ENCODE assay signal across 8 cellular contexts in genomic region chr10:14653271-14654161, GRCh38.
DNase-seq lines count a peak whose midpoint lies in the region; ATAC-seq and TF ChIP-seq lines count a peak whose summit lies in the region.

No MANE protein-coding gene starts in this region.

- H3K27ac Mint-ChIP-seq in HFFc6 (peak overlapping the region; percentile 89), progenitor cell of endocrine pancreas (peak overlapping the region; percentile 86)

- peaks cover 40% of the 10 kb centered on the region for H3K4me1 Mint-ChIP-seq in HFFc6 (ENCODE audit: low read depth)
- peaks cover 39% of the 10 kb centered on the region for H3K4me1 Mint-ChIP-seq in progenitor cell of endocrine pancreas (ENCODE audit: low read depth)

- TF ChIP-seq CTCF in HFFc6 (IDR thresholded peaks at IDR 0.05): no peak
- TF ChIP-seq CTCF in progenitor cell of endocrine pancreas (IDR thresholded peaks at IDR 0.05; ENCODE audit: unreplicated experiment): no peak

- H3K4me3 Mint-ChIP-seq in HFFc6 (peak overlapping the region; percentile 27; the same call in 1 of the 2 replicates), progenitor cell of endocrine pancreas (ENCODE audit: low read depth) (peak overlapping the region; percentile 14)

- no peaks in the 10 kb centered on the region for H3K9me3 Mint-ChIP-seq in HFFc6
- no peaks in the 10 kb centered on the region for H3K9me3 Mint-ChIP-seq in progenitor cell of endocrine pancreas (ENCODE audit: low read depth)

- DNase-seq in AG08396 (ENCODE audit: low spot score) (peak; percentile 58), HFFc6 (peak; percentile 83), T-helper 22 cell (ENCODE audit: low read depth) (peak; percentile 17), fibroblast of the conjunctiva (ENCODE audit: low read depth) (peak; percentile 47), progenitor cell of endocrine pancreas (ENCODE audit: low spot score, unreplicated experiment) (no peak), cortex of kidney (lab: John Stamatoyannopoulos, UW) (no peak)

- H3K36me3 Mint-ChIP-seq in HFFc6 (ENCODE audit: low read depth): no peaks in the 10 kb centered on the region
- H3K36me3 Mint-ChIP-seq in progenitor cell of endocrine pancreas (ENCODE audit: insufficient read depth): no peaks in the 10 kb centered on the region

- ATAC-seq in GM19452 (IDR thresholded peaks at IDR 0.05; ENCODE audit: unreplicated experiment) (no peak), GM19395 (IDR thresholded peaks at IDR 0.05; ENCODE audit: unreplicated experiment) (no peak)

- H3K27me3 Mint-ChIP-seq in HFFc6 (ENCODE audit: insufficient read depth) (peaks cover 13% of the 10 kb centered on the region), progenitor cell of endocrine pancreas (no peaks in the 10 kb centered on the region)

Comparison
In these comparisons a context has a peak if more than half of its experiments do, and no peak if none do; other contexts are left out.
1. DNase-seq: peak in AG08396 (single experiment), HFFc6 (single experiment), T-helper 22 cell (single experiment) and fibroblast of the conjunctiva (single experiment); none in progenitor cell of endocrine pancreas (single experiment) and cortex of kidney (single experiment).